In the genomic region with DNA sequence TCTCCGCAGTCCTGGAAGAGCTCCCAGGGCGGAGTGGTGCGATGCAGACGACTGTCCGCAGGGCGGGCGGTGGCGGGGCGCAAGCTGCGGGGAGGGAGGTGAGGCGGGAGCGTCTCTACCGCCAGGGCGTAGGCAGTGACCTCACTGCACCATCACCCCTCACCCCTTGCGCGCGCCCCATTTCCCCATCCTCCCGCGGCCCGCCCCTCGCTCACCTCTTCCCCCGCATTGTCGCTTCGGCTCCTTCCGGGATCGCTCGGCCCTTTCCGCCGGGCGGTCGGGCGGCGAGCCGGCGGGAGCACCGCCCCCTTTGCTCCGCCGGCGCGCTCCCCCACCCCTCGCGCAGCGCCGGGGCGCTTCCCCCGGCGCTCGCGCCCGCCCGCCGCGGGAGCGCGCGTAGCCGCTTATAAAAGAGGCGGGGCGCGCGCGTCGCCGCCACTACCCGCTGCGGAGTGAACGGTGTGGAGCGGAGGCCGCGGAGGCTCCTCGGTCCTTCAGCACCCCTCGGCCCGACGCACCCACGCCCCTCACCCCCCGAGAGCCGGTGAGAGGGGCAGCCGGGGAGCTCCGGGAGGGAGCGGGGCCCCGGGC, we compare ENCODE assay signal across 8 cellular contexts. TPM values are rescaled to one million over a fixed set of nuclear protein-coding genes. Genes with fewer than 3 reads are reported as not detected.
DNase-seq lines count a peak whose midpoint lies in the region; ATAC-seq and TF ChIP-seq lines count a peak whose summit lies in the region.

TSS of gene SPTAN1 (plus strand) at position 435 of the 591 bp plus-strand sequence. CDS start 14,154 bp downstream, outside the sequence.

- peak; percentile 87 for ATAC-seq in HG03354 (IDR thresholded peaks at IDR 0.05; ENCODE audit: poor library complexity, severe bottlenecking, unreplicated experiment)

- H3K36me3 ChIP-seq in kidney epithelial cell (ENCODE audit: control insufficient read depth, insufficient read depth, low read length) = no peaks in the 10 kb centered on the region

- DNase-seq in AML-193 (lab: John Stamatoyannopoulos, UW) (peak; percentile 80 to 84), NCI-H460 (ENCODE audit: extremely low read depth, low read depth) (peak; percentile 84), cerebellar cortex (ENCODE audit: low spot score) (peak; percentile 89), kidney epithelial cell (ENCODE audit: low read depth) (no peak)
- peak; percentile 99 for DNase-seq in activated CD4-positive, CD25-positive, alpha-beta regulatory T cell treated with anti-CD3 and anti-CD28 coated beads, Interleukin-2, amount 50 U/mL, for 72 hours
- peak; percentile 97 for DNase-seq in stimulated activated CD4-positive, alpha-beta T cell treated with anti-CD3 and anti-CD28 coated beads, Interleukin-15, amount 100 ng/mL, for 24 hours

- no peaks in the 10 kb centered on the region for H3K27me3 ChIP-seq in kidney epithelial cell (ENCODE audit: control insufficient read depth, insufficient read depth, low read length)

- TF ChIP-seq POLR2A in GM19099 (IDR thresholded peaks at IDR 0.05; ENCODE audit: extremely low read depth, insufficient read length, low read depth) = peak; percentile 99

- TF ChIP-seq CTCF in kidney epithelial cell (IDR thresholded peaks at IDR 0.05; ENCODE audit: insufficient read depth, low read length, poor library complexity, severe bottlenecking) = no peak

- peak within 1 kb of the TSS; percentile 92 for H3K4me3 ChIP-seq in kidney epithelial cell (ENCODE audit: low read depth, low read length)

RNA-seq across cellular contexts. Expression of gene SPTAN1, which starts in this region (rescaled TPM):
- 136 and 162 TPM in 2 replicates for total RNA-seq in NCI-H460 (2014; rRNA removed; shearing (Covaris generic))
- polyA plus RNA-seq in NCI-H460 (2014; cell fraction: nucleus; rRNA removed) = 300 and 351 TPM in 2 replicates
- total RNA-seq in kidney epithelial cell = 213 and 279 TPM in 2 replicates
